ENCODE assay signal across 1 cellular context in genomic region chr12:118151755-118152154, GRCh38.
TF ChIP-seq lines count a peak whose summit lies in the region.

No MANE protein-coding gene starts in this region.

TF ChIP-seq in GM23338, 12 proteins besides CTCF, POLR2A, EP300 and RAD21:
- TF ChIP-seq ZNF462 (CRISPR knock-in tag; IDR thresholded peaks at IDR 0.05) (no peak), ZNF331 (CRISPR knock-in tag; IDR thresholded peaks at IDR 0.05; ENCODE audit: low read depth) (no peak), ETS1 (IDR thresholded peaks at IDR 0.05) (no peak), REST (IDR thresholded peaks at IDR 0.05; ENCODE audit: unreplicated experiment) (no peak), POLR2AphosphoS5 (IDR thresholded peaks at IDR 0.05; ENCODE audit: low read depth) (no peak), EZH2phosphoT487 (IDR thresholded peaks at IDR 0.05; ENCODE audit: unreplicated experiment) (no peak), STAT1 (IDR thresholded peaks at IDR 0.05; ENCODE audit: unreplicated experiment) (no peak), ZNF114 (CRISPR knock-in tag; IDR thresholded peaks at IDR 0.05) (no peak), JUNB (IDR thresholded peaks at IDR 0.05; ENCODE audit: unreplicated experiment) (no peak), NANOG (IDR thresholded peaks at IDR 0.05; ENCODE audit: borderline replicate concordance) (no peak), CREB1 (CRISPR knock-in tag; IDR thresholded peaks at IDR 0.05; ENCODE audit: low read depth) (no peak), EZH2 (IDR thresholded peaks at IDR 0.05; ENCODE audit: low read depth, unreplicated experiment) (no peak)
TF ChIP-seq in GM23338: peak in this region for 0.
